In genomic region chr16:51084074-51084928, GRCh38 we compare ENCODE assay signal across 24 cellular contexts.
DNase-seq lines count a peak whose midpoint lies in the region; ATAC-seq, FAIRE-seq and TF ChIP-seq lines count a peak whose summit lies in the region.
"Had no signal": no experiment of that assay in that cellular context is flagged by ENCODE, and none has a peak within 500 bp of the region (broad histone marks: within the 10 kb centered on the region; RNA-seq: fewer than 3 reads in every experiment).

No MANE protein-coding gene starts in this region.

- no peaks in the 10 kb centered on the region; a peak in 1 of 7 replicates for H3K27me3 ChIP-seq in H1 (replicated peaks in 1 of 4; ENCODE audit: control insufficient read depth in 3 of 4, extremely low read depth in 1 of 4, insufficient read depth in 3 of 4, low read length in 3 of 4)
- H3K27me3 ChIP-seq: breast epithelium, hepatocyte, vagina had no signal

- H4K8ac ChIP-seq in H1 (ENCODE audit: extremely low read depth, insufficient read depth, low read length) = no peak overlapping the region

- no peak overlapping the region for H3K9ac ChIP-seq in H1 (replicated peaks in 1 of 4; ENCODE audit: extremely low read depth in 1 of 4, low read depth in 3 of 4, low read length in 3 of 4)

- DNase-seq in EL (peak; percentile 28), HT1080 (ENCODE audit: low read depth) (peak; percentile 8), H1 (ENCODE audit: low read depth in 1 of 2, low spot score in 2 of 2) (no peak), left lobe of liver (ENCODE audit: low spot score) (no peak), HUDEP-2 (lab: John Stamatoyannopoulos, UW; ENCODE audit: unreplicated experiment in 76 of 76) (no peak), RCC 7860 (ENCODE audit: low spot score) (no peak)
- no peak for DNase-seq in activated CD8-positive, alpha-beta memory T cell treated with anti-CD3 and anti-CD28 coated beads, Interleukin-2, amount 50 U/mL, for 4 hours
- DNase-seq: activated CD4-positive, alpha-beta T cell treated with anti-CD3 and anti-CD28 coated beads, Interleukin-2, amount 50 U/mL, for 48 hours; CD4-positive, alpha-beta memory T cell; foreskin fibroblast; NCI-H146; NCI-H524; stimulated activated CD4-positive, alpha-beta T cell treated with anti-CD3 and anti-CD28 coated beads, Interleukin-1b, Interleukin-23, amount 100 ng/mL, for 48 hours; WERI-Rb-1 had no signal

- H3K4me1 ChIP-seq in H1 (replicated peaks in 1 of 4; ENCODE audit: control insufficient read depth in 3 of 4, insufficient read depth in 4 of 4, low read length in 3 of 4) = peaks cover 0 to 6% (median 3%) of the 10 kb centered on the region in 4 experiments; a peak in 5 of 7 replicates
- H3K4me1 ChIP-seq: breast epithelium, prostate gland, suprapubic skin, vagina had no signal

- no peak overlapping the region for H3K4me3 ChIP-seq in H1 (ENCODE audit: extremely low read depth in 1 of 4, insufficient read depth in 2 of 4, low read depth in 3 of 4, low read length in 4 of 4)
- H3K4me3 ChIP-seq: breast epithelium, hepatocyte, prostate gland, suprapubic skin, vagina had no signal

- TF ChIP-seq CTCF in H1 (IDR thresholded peaks at IDR 0.05; ENCODE audit: control extremely low read depth in 1 of 3, insufficient read depth in 1 of 3, low read depth in 1 of 3, low read length in 3 of 3) = no peak

- TF ChIP-seq RAD21 in H1 (IDR thresholded peaks at IDR 0.05 in 1 of 2, conservative IDR thresholded peaks at IDR 0.05 in 1 of 2; ENCODE audit: low read depth in 2 of 2, low read length in 2 of 2) = no peak

- POLR2A ChIA-PET in H1 (lab: Charles Lee; ENCODE audit: partially characterized antibody) = interaction anchor here (0.7 kb wide), 1 partner anchor 103 kb away, joined by 7 read pairs; no protein-coding TSS in a partner anchor

- no peak overlapping the region for H2BK20ac ChIP-seq in H1 (ENCODE audit: low read length)

- no peaks in the 10 kb centered on the region for H3K36me3 ChIP-seq in H1 (ENCODE audit: control insufficient read depth in 2 of 4, insufficient read depth in 4 of 4, low read length in 3 of 4)
- H3K36me3 ChIP-seq: breast epithelium, neutrophil, prostate gland, suprapubic skin, vagina, WERI-Rb-1 had no signal

- peak overlapping the region; percentile 7 to 26; a peak in 1 of 4 replicates for H3K4me2 ChIP-seq in H1 (ENCODE audit: insufficient read depth in 1 of 2, low read depth in 2 of 2, low read length in 2 of 2)
- H3K4me2 ChIP-seq: hepatocyte had no signal

- no peak overlapping the region for H2BK15ac ChIP-seq in H1 (ENCODE audit: low read length)

- TF ChIP-seq POLR2A in H1 (IDR thresholded peaks at IDR 0.05; ENCODE audit: control extremely low read depth in 1 of 2, low read depth in 2 of 2, low read length in 2 of 2) = no peak

- H4K20me1 ChIP-seq in H1 (replicated peaks in 1 of 2; ENCODE audit: control insufficient read depth in 1 of 2, insufficient read depth in 2 of 2, low read length in 2 of 2) = no peaks in the 10 kb centered on the region

- H4K91ac ChIP-seq in H1 (replicated peaks; ENCODE audit: insufficient read length, low read length) = peak overlapping the region; percentile 66

- no peaks in the 10 kb centered on the region for H3K79me2 ChIP-seq in H1 (ENCODE audit: control insufficient read depth in 1 of 2, insufficient read depth in 2 of 2, low read length in 2 of 2)
- H3K79me2 ChIP-seq: hepatocyte had no signal

- H2BK12ac ChIP-seq in H1 (ENCODE audit: low read depth, low read length) = no peak overlapping the region

- CTCF ChIA-PET in H1 (lab: Charles Lee; ENCODE audit: partially characterized antibody) = interaction anchor here (1.0 to 1.6 kb wide), 6 partner anchors 9 to 44 kb away, joined by 3 read pairs; no protein-coding TSS in a partner anchor

- H4K5ac ChIP-seq in H1 (ENCODE audit: insufficient read length, low read depth, low read length) = no peak overlapping the region

- peak; percentile 52 for ATAC-seq in left lobe of liver
- ATAC-seq: stimulated activated effector memory CD8-positive, alpha-beta T cell treated with anti-CD3 and anti-CD28 coated beads, Interleukin-12 subunit alpha, Interleukin-12 subunit beta, amount 100 ng/mL, for 72 hours had no signal

- no peaks in the 10 kb centered on the region for H3K9me3 ChIP-seq in H1 (ENCODE audit: insufficient read depth in 2 of 2, low read depth in 1 of 2, low read length in 1 of 2)
- H3K9me3 ChIP-seq: neutrophil, prostate gland, suprapubic skin, vagina had no signal

- H3K4ac ChIP-seq in H1 (replicated peaks; ENCODE audit: insufficient read length, low read depth, low read length) = no peak overlapping the region

- no peak overlapping the region for H2BK120ac ChIP-seq in H1 (replicated peaks; ENCODE audit: low read depth, low read length)

- H2AK5ac ChIP-seq in H1 (ENCODE audit: low read depth, low read length) = no peak overlapping the region

- no peak overlapping the region for H2BK5ac ChIP-seq in H1 (ENCODE audit: low read depth, low read length)

- H3K23me2 ChIP-seq in H1 (ENCODE audit: low read depth, low read length) = no peaks in the 10 kb centered on the region

- WGBS in H1 (ENCODE audit: extremely low coverage in 1 of 2, insufficient coverage in 1 of 2, insufficient read length in 1 of 2, insufficient replicate concordance in 2 of 2, low coverage in 1 of 2, low lambda C conversion rate in 2 of 2, missing lambda C conversion rate in 1 of 2), 2 experiments = 78% methylated on average over 3 of the region's 3 CpGs; no CpG with 5 or more reads in 1 of the 2 experiments

- no peak overlapping the region for H3K18ac ChIP-seq in H1 (ENCODE audit: extremely low read depth, low read length)

- H3K27ac ChIP-seq in H1 (ENCODE audit: low read depth, low read length) = no peak overlapping the region
- H3K27ac ChIP-seq: breast epithelium, hepatocyte, HL-60, neutrophil, prostate gland, suprapubic skin, vagina, WERI-Rb-1 had no signal

- H3K56ac ChIP-seq in H1 (replicated peaks; ENCODE audit: insufficient read length, low read depth, low read length) = no peak overlapping the region

- H3K23ac ChIP-seq in H1 (ENCODE audit: insufficient read length) = no peak overlapping the region

- no peak overlapping the region for H2AFZ ChIP-seq in H1 (ENCODE audit: low read length)
- H2AFZ ChIP-seq: hepatocyte had no signal

- no peaks in the 10 kb centered on the region for H3K79me1 ChIP-seq in H1 (ENCODE audit: low read depth, low read length)

- no peak overlapping the region for H3K14ac ChIP-seq in H1 (ENCODE audit: insufficient read length)

- TF ChIP-seq EP300 in H1 (IDR thresholded peaks at IDR 0.05; ENCODE audit: borderline replicate concordance in 1 of 2, low read depth in 2 of 2, low read length in 2 of 2) = no peak

- FAIRE-seq in H1 (lab: Jason Lieb, UNC) (no peak), RCC 7860 (lab: Jason Lieb, UNC) (no peak)
- FAIRE-seq: GM12891, keratinocyte had no signal

TF ChIP-seq in H1, 55 proteins besides CTCF, POLR2A, EP300 and RAD21:
- TF ChIP-seq SP4 (IDR thresholded peaks at IDR 0.05; ENCODE audit: low read length) = no peak
- no peak for TF ChIP-seq TAF7 (optimal IDR thresholded peaks at IDR 0.05; ENCODE audit: borderline replicate concordance, low read depth, low read length)
- no peak for TF ChIP-seq SP2 (IDR thresholded peaks at IDR 0.05; ENCODE audit: low read length)

Comparison
In these comparisons a context has a peak if more than half of its experiments do, and no peak if none do; other contexts are left out.
1. DNase-seq: peak in EL (single experiment) and HT1080 (single experiment); none in H1 (0 of 2), left lobe of liver (single experiment), HUDEP-2 (0 of 76), activated CD8-positive, alpha-beta memory T cell treated with anti-CD3 and anti-CD28 coated beads, Interleukin-2, amount 50 U/mL, for 4 hours (single experiment) and RCC 7860 (single experiment).